Comparison of ENCODE assay signal across 1 cellular context in genomic region chr3:195876297-195877031, GRCh38.
TF ChIP-seq lines count a peak whose summit lies in the region.

No MANE protein-coding gene starts in this region.

TF ChIP-seq in H1, 55 proteins besides CTCF, POLR2A, EP300 and RAD21:
- TF ChIP-seq EGR1 (IDR thresholded peaks at IDR 0.05; ENCODE audit: borderline replicate concordance, low read depth, low read length), result no peak
- no peak for TF ChIP-seq TAF7 (optimal IDR thresholded peaks at IDR 0.05; ENCODE audit: borderline replicate concordance, low read depth, low read length)
- no peak for TF ChIP-seq SP1 (IDR thresholded peaks at IDR 0.05; ENCODE audit: low read depth, low read length)
- TF ChIP-seq JUND (IDR thresholded peaks at IDR 0.05; ENCODE audit: low read length), result no peak
- TF ChIP-seq, protein P1, sequence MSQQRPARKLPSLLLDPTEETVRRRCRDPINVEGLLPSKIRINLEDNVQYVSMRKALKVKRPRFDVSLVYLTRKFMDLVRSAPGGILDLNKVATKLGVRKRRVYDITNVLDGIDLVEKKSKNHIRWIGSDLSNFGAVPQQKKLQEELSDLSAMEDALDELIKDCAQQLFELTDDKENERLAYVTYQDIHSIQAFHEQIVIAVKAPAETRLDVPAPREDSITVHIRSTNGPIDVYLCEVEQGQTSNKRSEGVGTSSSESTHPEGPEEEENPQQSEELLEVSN (IDR thresholded peaks at IDR 0.05), result no peak
- TF ChIP-seq, protein P2, sequence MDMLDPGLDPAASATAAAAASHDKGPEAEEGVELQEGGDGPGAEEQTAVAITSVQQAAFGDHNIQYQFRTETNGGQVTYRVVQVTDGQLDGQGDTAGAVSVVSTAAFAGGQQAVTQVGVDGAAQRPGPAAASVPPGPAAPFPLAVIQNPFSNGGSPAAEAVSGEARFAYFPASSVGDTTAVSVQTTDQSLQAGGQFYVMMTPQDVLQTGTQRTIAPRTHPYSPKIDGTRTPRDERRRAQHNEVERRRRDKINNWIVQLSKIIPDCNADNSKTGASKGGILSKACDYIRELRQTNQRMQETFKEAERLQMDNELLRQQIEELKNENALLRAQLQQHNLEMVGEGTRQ (IDR thresholded peaks at IDR 0.05; ENCODE audit: low read length), result no peak
- no peak for TF ChIP-seq CBX8 (IDR thresholded peaks at IDR 0.05; ENCODE audit: borderline replicate concordance, low read depth, low read length)
- TF ChIP-seq BRCA1 (IDR thresholded peaks at IDR 0.05; ENCODE audit: low read depth, low read length), result no peak
- TF ChIP-seq EZH2 (IDR thresholded peaks at IDR 0.05; ENCODE audit: low read depth, low read length, severe bottlenecking), result no peak
- TF ChIP-seq KDM1A (IDR thresholded peaks at IDR 0.05; ENCODE audit: borderline replicate concordance, low read length), result no peak
- TF ChIP-seq, protein P3, sequence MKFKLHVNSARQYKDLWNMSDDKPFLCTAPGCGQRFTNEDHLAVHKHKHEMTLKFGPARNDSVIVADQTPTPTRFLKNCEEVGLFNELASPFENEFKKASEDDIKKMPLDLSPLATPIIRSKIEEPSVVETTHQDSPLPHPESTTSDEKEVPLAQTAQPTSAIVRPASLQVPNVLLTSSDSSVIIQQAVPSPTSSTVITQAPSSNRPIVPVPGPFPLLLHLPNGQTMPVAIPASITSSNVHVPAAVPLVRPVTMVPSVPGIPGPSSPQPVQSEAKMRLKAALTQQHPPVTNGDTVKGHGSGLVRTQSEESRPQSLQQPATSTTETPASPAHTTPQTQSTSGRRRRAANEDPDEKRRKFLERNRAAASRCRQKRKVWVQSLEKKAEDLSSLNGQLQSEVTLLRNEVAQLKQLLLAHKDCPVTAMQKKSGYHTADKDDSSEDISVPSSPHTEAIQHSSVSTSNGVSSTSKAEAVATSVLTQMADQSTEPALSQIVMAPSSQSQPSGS (IDR thresholded peaks at IDR 0.05; ENCODE audit: low read length), result no peak
- TF ChIP-seq YY1 (IDR thresholded peaks at IDR 0.05; ENCODE audit: low read depth, low read length), result no peak
- no peak for TF ChIP-seq CHD1 (IDR thresholded peaks at IDR 0.05; ENCODE audit: low read depth, low read length)
- TF ChIP-seq SRF (IDR thresholded peaks at IDR 0.05; ENCODE audit: low read depth, low read length), result no peak
- no peak for TF ChIP-seq GTF2F1 (IDR thresholded peaks at IDR 0.05; ENCODE audit: borderline replicate concordance, low read depth, low read length)
